14 cellular contexts compared by ENCODE assay signal in genomic region chr6:90177544-90178293, GRCh38.
DNase-seq lines count a peak whose midpoint lies in the region; ATAC-seq and TF ChIP-seq lines count a peak whose summit lies in the region.
"Had no signal": no experiment of that assay in that cellular context is flagged by ENCODE, and none has a peak within 500 bp of the region (broad histone marks: within the 10 kb centered on the region; RNA-seq: fewer than 3 reads in every experiment).

No MANE protein-coding gene starts in this region.

- H3K9ac ChIP-seq in trophoblast cell (ENCODE audit: low read length), result peak overlapping the region; percentile 73

- WGBS in heart right ventricle, 2 donors, result 51 to 62% methylated on average over 11 of the region's 11 CpGs
- WGBS in trophoblast cell (ENCODE audit: extremely low coverage, insufficient coverage, insufficient read length), result no CpG with 5 or more reads among the region's 11 CpGs

- H3K27ac Mint-ChIP-seq in CD4-positive, alpha-beta memory T cell, result peak overlapping the region; percentile 61 to 96 (median 72)

- H2AFZ ChIP-seq in OCI-LY7 (ENCODE audit: low read length) (no peak overlapping the region), trophoblast cell (ENCODE audit: insufficient read depth, low read length, poor library complexity) (no peak overlapping the region)

- peak overlapping the region in 6 of 8 donors; percentile 30 to 82 (median 54) for H3K4me3 Mint-ChIP-seq in CD4-positive, alpha-beta memory T cell
- H3K4me3 Mint-ChIP-seq: H9 had no signal

- no peaks in the 10 kb centered on the region for H3K27me3 Mint-ChIP-seq in CD4-positive, alpha-beta memory T cell
- H3K27me3 Mint-ChIP-seq: activated CD8-positive, alpha-beta memory T cell treated with anti-CD3 and anti-CD28 coated beads, Interleukin-2, amount 10 ng/mL, durations not matched to agents 7 days and 5 days had no signal

- H3K4me1 Mint-ChIP-seq in CD4-positive, alpha-beta memory T cell, result peaks cover 31 to 70% (median 51%) of the 10 kb centered on the region in 4 donors

- H2AK5ac ChIP-seq in trophoblast cell (ENCODE audit: low read length), result no peak overlapping the region

- CTCF ChIA-PET in CD4-positive, alpha-beta memory T cell (lab: Charles Lee; ENCODE audit: partially characterized antibody), result interaction anchor here (0.8 to 5.6 kb wide), 18 partner anchors 9 to 303 kb away, joined by 3 to 52 read pairs (median 4); partner anchors contain the start of gene BACH2
- CTCF ChIA-PET in OCI-LY7 (lab: Charles Lee; ENCODE audit: unreplicated experiment), result interaction anchor here (1.7 kb wide), 1 partner anchor 11 kb away, joined by 4 read pairs; no protein-coding TSS in a partner anchor

- H3K18ac ChIP-seq in trophoblast cell (ENCODE audit: low read length), result no peak overlapping the region

- intact Hi-C loops in CD4-positive, alpha-beta memory T cell (cut with micrococcal nuclease), result loop anchor here (2.0 to 5.0 kb wide), 3 partner anchors 70 to 207 kb away; no protein-coding TSS in a partner anchor
- intact Hi-C loops in OCI-LY7 (cut with micrococcal nuclease; ENCODE audit: unreplicated experiment) (no loop called here), heart right ventricle (cut with DNase I) (loop anchor here in 1 of 10 donors (10.0 kb wide), 1 partner anchor 73 kb away; no protein-coding TSS in a partner anchor)

- no peak overlapping the region for H3K23ac ChIP-seq in trophoblast cell (ENCODE audit: low read length)

- no peak overlapping the region for H3K14ac ChIP-seq in trophoblast cell (ENCODE audit: low read length)

- ATAC-seq in heart right ventricle (peak in 7 of 8 donors; percentile 29 to 76 (median 70)), GM21367 (IDR thresholded peaks at IDR 0.05; ENCODE audit: unreplicated experiment) (no peak)
- ATAC-seq: activated CD8-positive, alpha-beta memory T cell treated with anti-CD3 and anti-CD28 coated beads, Interleukin-2, amount 10 ng/mL, durations not matched to agents 7 days and 5 days had no signal

- no peaks in the 10 kb centered on the region for H3K9me3 ChIP-seq in CD4-positive, alpha-beta memory T cell (ENCODE audit: control insufficient read depth in 1 of 2, low read length in 2 of 2)
- H3K9me3 ChIP-seq in OCI-LY7 (ENCODE audit: low read length) (no peaks in the 10 kb centered on the region; the same call in 1 of the 2 replicates), heart right ventricle (peaks cover 0 to 6% (median 0%) of the 10 kb centered on the region in 11 donors), trophoblast cell (ENCODE audit: insufficient read depth, low read depth, low read length) (no peaks in the 10 kb centered on the region)

- no peak overlapping the region for H4K8ac ChIP-seq in trophoblast cell (ENCODE audit: low read depth, low read length)

- no peak for DNase-seq in CD4-positive, alpha-beta memory T cell
- DNase-seq in OCI-LY7 (ENCODE audit: low spot score) (no peak), heart right ventricle (no peak), trophoblast cell (no peak), DMS 273 (lab: John Stamatoyannopoulos, UW; ENCODE audit: unreplicated experiment) (no peak), SW 1271 (lab: John Stamatoyannopoulos, UW) (no peak), NOMO-1 (lab: John Stamatoyannopoulos, UW; ENCODE audit: unreplicated experiment in 2 of 2) (no peak)
- DNase-seq: activated CD8-positive, alpha-beta memory T cell treated with anti-CD3 and anti-CD28 coated beads, Interleukin-2, amount 10 ng/mL, durations not matched to agents 7 days and 5 days; COR-L47; H9; NCI-H1436; stimulated activated CD4-positive, alpha-beta T cell treated with anti-CD3 and anti-CD28 coated beads, Interleukin-15, amount 100 ng/mL, for 24 hours had no signal

- no peaks in the 10 kb centered on the region for H3K9me2 ChIP-seq in OCI-LY7 (ENCODE audit: insufficient read depth, low read length)

- H3K36me3 ChIP-seq in CD4-positive, alpha-beta memory T cell (ENCODE audit: insufficient read depth, low read length), result no peaks in the 10 kb centered on the region
- H3K36me3 ChIP-seq in OCI-LY7 (ENCODE audit: insufficient read depth, low read length), result peaks cover 50% of the 10 kb centered on the region
- no peaks in the 10 kb centered on the region for H3K36me3 ChIP-seq in heart right ventricle
- H3K36me3 ChIP-seq in trophoblast cell (ENCODE audit: control insufficient read depth in 1 of 2, insufficient read depth in 2 of 2, low read length in 2 of 2), result no peaks in the 10 kb centered on the region

- H3K4me1 ChIP-seq in CD4-positive, alpha-beta memory T cell (ENCODE audit: insufficient read depth, low read length), result peaks cover 44% of the 10 kb centered on the region
- peaks cover 46% of the 10 kb centered on the region for H3K4me1 ChIP-seq in OCI-LY7 (ENCODE audit: insufficient read depth, low read length, poor library complexity, severe bottlenecking)
- H3K4me1 ChIP-seq in heart right ventricle, result peaks cover 0 to 34% (median 25%) of the 10 kb centered on the region in 9 donors
- peaks cover 11 to 12% of the 10 kb centered on the region in 2 experiments for H3K4me1 ChIP-seq in trophoblast cell (ENCODE audit: control insufficient read depth in 1 of 2, insufficient read depth in 2 of 2, low read length in 2 of 2)

- H3K79me2 ChIP-seq in OCI-LY7 (ENCODE audit: insufficient read depth, low read depth, low read length) (peaks cover 98% of the 10 kb centered on the region), trophoblast cell (ENCODE audit: control insufficient read depth, insufficient read depth, low read length, poor library complexity) (peaks cover 3% of the 10 kb centered on the region)

- TF ChIP-seq CTCF in OCI-LY7 (conservative IDR thresholded peaks at IDR 0.05; ENCODE audit: low read length) (no peak), heart right ventricle (IDR thresholded peaks at IDR 0.05) (no peak)

- H3K4ac ChIP-seq in trophoblast cell (ENCODE audit: low read depth, low read length), result no peak overlapping the region

- H3K79me1 ChIP-seq in trophoblast cell (ENCODE audit: low read length), result peaks cover 7% of the 10 kb centered on the region

- H4K91ac ChIP-seq in trophoblast cell (ENCODE audit: low read depth, low read length), result no peak overlapping the region

- no TSS peak for BruUV-seq in OCI-LY7 (replicated peaks; lab: Mats Ljungman, UMichigan)

- H3K9me3 Mint-ChIP-seq in CD4-positive, alpha-beta memory T cell, result peaks cover 0 to 2% (median 0%) of the 10 kb centered on the region in 8 donors

- POLR2A ChIA-PET in CD4-positive, alpha-beta memory T cell (lab: Charles Lee; ENCODE audit: partially characterized antibody), result interaction anchor here (0.6 to 2.4 kb wide), 6 partner anchors 9 to 237 kb away, joined by 3 to 6 read pairs (median 4); no protein-coding TSS in a partner anchor
- POLR2A ChIA-PET in OCI-LY7 (lab: Charles Lee), result interaction anchor here (1.0 to 2.3 kb wide), 5 partner anchors 8 to 230 kb away, joined by 4 to 8 read pairs (median 4); no protein-coding TSS in a partner anchor

- no peak overlapping the region for H3K27ac ChIP-seq in CD4-positive, alpha-beta memory T cell (ENCODE audit: low read depth, low read length)
- no peak overlapping the region for H3K27ac ChIP-seq in OCI-LY7 (ENCODE audit: low read depth, low read length, poor library complexity, severe bottlenecking)
- H3K27ac ChIP-seq in heart right ventricle, result peak overlapping the region in 6 of 10 donors; percentile 37 to 68 (median 58)
- H3K27ac ChIP-seq in trophoblast cell (ENCODE audit: low read depth, low read length), result no peak overlapping the region
- H3K27ac ChIP-seq: epithelial cell of prostate had no signal

- no peaks in the 10 kb centered on the region for H3K27me3 ChIP-seq in CD4-positive, alpha-beta memory T cell (ENCODE audit: insufficient read depth, low read length)
- no peaks in the 10 kb centered on the region for H3K27me3 ChIP-seq in heart right ventricle
- H3K27me3 ChIP-seq in trophoblast cell (ENCODE audit: insufficient read depth, low read length), result no peaks in the 10 kb centered on the region

- no peak overlapping the region for H2BK5ac ChIP-seq in trophoblast cell (ENCODE audit: low read depth, low read length, poor library complexity)

- H2BK120ac ChIP-seq in trophoblast cell (ENCODE audit: insufficient read depth, low read length, poor library complexity), result no peak overlapping the region

- H3K4me2 ChIP-seq in OCI-LY7 (ENCODE audit: low read length) (peak overlapping the region; percentile 25), trophoblast cell (ENCODE audit: low read length) (no peak overlapping the region)

- no peak overlapping the region for H3K4me3 ChIP-seq in CD4-positive, alpha-beta memory T cell (ENCODE audit: low read length in 2 of 2)
- H3K4me3 ChIP-seq in OCI-LY7 (ENCODE audit: low read depth, low read length, poor library complexity, severe bottlenecking) (no peak overlapping the region), heart right ventricle (no peak overlapping the region), trophoblast cell (ENCODE audit: low read depth, low read length) (no peak overlapping the region)

- peak overlapping the region; percentile 56 for H2BK12ac ChIP-seq in trophoblast cell (ENCODE audit: low read length)

- peaks cover 10% of the 10 kb centered on the region for H4K20me1 ChIP-seq in OCI-LY7 (ENCODE audit: insufficient read depth, low read length)

- no peak overlapping the region for H4K12ac ChIP-seq in trophoblast cell (ENCODE audit: low read depth, low read length)

- H3K36me3 Mint-ChIP-seq in CD4-positive, alpha-beta memory T cell, result no peaks in the 10 kb centered on the region

Comparison
In these comparisons a context has a peak if more than half of its experiments do, and no peak if none do; other contexts are left out.
1. H3K27ac ChIP-seq: peak in heart right ventricle (6 of 10); none in CD4-positive, alpha-beta memory T cell (single experiment), OCI-LY7 (single experiment) and trophoblast cell (single experiment).